1 cellular context compared by ENCODE assay signal in genomic region chr7:139340808-139341057, GRCh38.
TF ChIP-seq lines count a peak whose summit lies in the region.

No MANE protein-coding gene starts in this region.

TF ChIP-seq in HepG2, 621 proteins besides CTCF, POLR2A, EP300 and RAD21 (continued from another document and continues in another):
- TF ChIP-seq ZBTB10 (CRISPR knock-in tag; IDR thresholded peaks at IDR 0.05; ENCODE audit: borderline replicate concordance) (peak; percentile 6; the same call in 1 of the 2 replicates), ZNF747 (CRISPR knock-in tag; IDR thresholded peaks at IDR 0.05; ENCODE audit: borderline replicate concordance) (no peak), SMC3 (IDR thresholded peaks at IDR 0.05; ENCODE audit: low read length) (no peak), ZNF24 (IDR thresholded peaks at IDR 0.05) (no peak), CREB1 (IDR thresholded peaks at IDR 0.05) (no peak), CREB1 (CRISPR knock-in tag; IDR thresholded peaks at IDR 0.05) (no peak), ZNF598 (CRISPR knock-in tag; IDR thresholded peaks at IDR 0.05; ENCODE audit: borderline replicate concordance) (no peak), ZNF850 (CRISPR knock-in tag; conservative IDR thresholded peaks at IDR 0.05) (0 out of 2 replicates have a peak, but pooled peaks have one; percentile 8), ZNF780A (CRISPR knock-in tag; IDR thresholded peaks at IDR 0.05) (no peak), TSC22D2 (CRISPR knock-in tag; IDR thresholded peaks at IDR 0.05; ENCODE audit: borderline replicate concordance) (no peak), RFXAP (CRISPR knock-in tag; IDR thresholded peaks at IDR 0.05; ENCODE audit: borderline replicate concordance) (0 out of 2 replicates have a peak, but pooled peaks have one; percentile 8), ZNF883 (CRISPR knock-in tag; IDR thresholded peaks at IDR 0.05; ENCODE audit: not compliant biosample characterization) (no peak), CEBPB (IDR thresholded peaks at IDR 0.05; ENCODE audit: borderline replicate concordance, low read depth, low read length) (no peak), ZBTB49 (CRISPR knock-in tag; IDR thresholded peaks at IDR 0.05; ENCODE audit: borderline replicate concordance) (no peak), KDM4B (CRISPR knock-in tag; IDR thresholded peaks at IDR 0.05) (no peak), FOXM1 (CRISPR knock-in tag; IDR thresholded peaks at IDR 0.05) (no peak), NAIF1 (CRISPR knock-in tag; IDR thresholded peaks at IDR 0.05; ENCODE audit: borderline replicate concordance) (no peak), TCF12 (IDR thresholded peaks at IDR 0.05) (no peak), TCF12 (CRISPR knock-in tag; IDR thresholded peaks at IDR 0.05) (no peak), IRF9 (CRISPR knock-in tag; IDR thresholded peaks at IDR 0.05; ENCODE audit: borderline replicate concordance) (no peak), SOX13 (IDR thresholded peaks at IDR 0.05) (peak; percentile 6; the same call in 1 of the 2 replicates), SOX13 (CRISPR knock-in tag; conservative IDR thresholded peaks at IDR 0.05 in 1 of 2, IDR thresholded peaks at IDR 0.05 in 1 of 2) (no peak), ZNF577 (CRISPR knock-in tag; IDR thresholded peaks at IDR 0.05; ENCODE audit: borderline replicate concordance, low read depth) (no peak), NFIC (IDR thresholded peaks at IDR 0.05; ENCODE audit: low read length) (peak; percentile 75), MAFK (conservative IDR thresholded peaks at IDR 0.05 in 1 of 2, IDR thresholded peaks at IDR 0.05 in 1 of 2; ENCODE audit: low read length in 2 of 2) (peak in 1 of 2 experiments; percentile 5; a peak in 1 of 4 replicates), CCDC6 (CRISPR knock-in tag; IDR thresholded peaks at IDR 0.05) (no peak; the same call in 1 of the 2 replicates), HNF4G (IDR thresholded peaks at IDR 0.05; ENCODE audit: borderline replicate concordance, low read depth, low read length) (no peak), HNF4G (CRISPR knock-in tag; IDR thresholded peaks at IDR 0.05; ENCODE audit: borderline replicate concordance, low read depth) (no peak)
- TF ChIP-seq, protein P1, sequence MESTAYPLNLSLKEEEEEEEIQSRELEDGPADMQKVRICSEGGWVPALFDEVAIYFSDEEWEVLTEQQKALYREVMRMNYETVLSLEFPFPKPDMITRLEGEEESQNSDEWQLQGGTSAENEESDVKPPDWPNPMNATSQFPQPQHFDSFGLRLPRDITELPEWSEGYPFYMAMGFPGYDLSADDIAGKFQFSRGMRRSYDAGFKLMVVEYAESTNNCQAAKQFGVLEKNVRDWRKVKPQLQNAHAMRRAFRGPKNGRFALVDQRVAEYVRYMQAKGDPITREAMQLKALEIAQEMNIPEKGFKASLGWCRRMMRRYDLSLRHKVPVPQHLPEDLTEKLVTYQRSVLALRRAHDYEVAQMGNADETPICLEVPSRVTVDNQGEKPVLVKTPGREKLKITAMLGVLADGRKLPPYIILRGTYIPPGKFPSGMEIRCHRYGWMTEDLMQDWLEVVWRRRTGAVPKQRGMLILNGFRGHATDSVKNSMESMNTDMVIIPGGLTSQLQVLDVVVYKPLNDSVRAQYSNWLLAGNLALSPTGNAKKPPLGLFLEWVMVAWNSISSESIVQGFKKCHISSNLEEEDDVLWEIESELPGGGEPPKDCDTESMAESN (CRISPR knock-in tag; conservative IDR thresholded peaks at IDR 0.05): no peak
- TF ChIP-seq, protein P2, sequence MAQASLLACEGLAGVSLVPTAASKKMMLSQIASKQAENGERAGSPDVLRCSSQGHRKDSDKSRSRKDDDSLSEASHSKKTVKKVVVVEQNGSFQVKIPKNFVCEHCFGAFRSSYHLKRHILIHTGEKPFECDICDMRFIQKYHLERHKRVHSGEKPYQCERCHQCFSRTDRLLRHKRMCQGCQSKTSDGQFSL (CRISPR knock-in tag; IDR thresholded peaks at IDR 0.05): no peak
- TF ChIP-seq, protein P3, sequence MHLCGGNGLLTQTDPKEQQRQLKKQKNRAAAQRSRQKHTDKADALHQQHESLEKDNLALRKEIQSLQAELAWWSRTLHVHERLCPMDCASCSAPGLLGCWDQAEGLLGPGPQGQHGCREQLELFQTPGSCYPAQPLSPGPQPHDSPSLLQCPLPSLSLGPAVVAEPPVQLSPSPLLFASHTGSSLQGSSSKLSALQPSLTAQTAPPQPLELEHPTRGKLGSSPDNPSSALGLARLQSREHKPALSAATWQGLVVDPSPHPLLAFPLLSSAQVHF (CRISPR knock-in tag; IDR thresholded peaks at IDR 0.05): 0 out of 2 replicates have a peak, but pooled peaks have one; percentile 5
- TF ChIP-seq, protein P4, sequence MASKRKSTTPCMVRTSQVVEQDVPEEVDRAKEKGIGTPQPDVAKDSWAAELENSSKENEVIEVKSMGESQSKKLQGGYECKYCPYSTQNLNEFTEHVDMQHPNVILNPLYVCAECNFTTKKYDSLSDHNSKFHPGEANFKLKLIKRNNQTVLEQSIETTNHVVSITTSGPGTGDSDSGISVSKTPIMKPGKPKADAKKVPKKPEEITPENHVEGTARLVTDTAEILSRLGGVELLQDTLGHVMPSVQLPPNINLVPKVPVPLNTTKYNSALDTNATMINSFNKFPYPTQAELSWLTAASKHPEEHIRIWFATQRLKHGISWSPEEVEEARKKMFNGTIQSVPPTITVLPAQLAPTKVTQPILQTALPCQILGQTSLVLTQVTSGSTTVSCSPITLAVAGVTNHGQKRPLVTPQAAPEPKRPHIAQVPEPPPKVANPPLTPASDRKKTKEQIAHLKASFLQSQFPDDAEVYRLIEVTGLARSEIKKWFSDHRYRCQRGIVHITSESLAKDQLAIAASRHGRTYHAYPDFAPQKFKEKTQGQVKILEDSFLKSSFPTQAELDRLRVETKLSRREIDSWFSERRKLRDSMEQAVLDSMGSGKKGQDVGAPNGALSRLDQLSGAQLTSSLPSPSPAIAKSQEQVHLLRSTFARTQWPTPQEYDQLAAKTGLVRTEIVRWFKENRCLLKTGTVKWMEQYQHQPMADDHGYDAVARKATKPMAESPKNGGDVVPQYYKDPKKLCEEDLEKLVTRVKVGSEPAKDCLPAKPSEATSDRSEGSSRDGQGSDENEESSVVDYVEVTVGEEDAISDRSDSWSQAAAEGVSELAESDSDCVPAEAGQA (IDR thresholded peaks at IDR 0.05; ENCODE audit: low read depth): no peak
- TF ChIP-seq, protein P4 (CRISPR knock-in tag; IDR thresholded peaks at IDR 0.05; ENCODE audit: borderline replicate concordance): no peak
- TF ChIP-seq, protein P5, sequence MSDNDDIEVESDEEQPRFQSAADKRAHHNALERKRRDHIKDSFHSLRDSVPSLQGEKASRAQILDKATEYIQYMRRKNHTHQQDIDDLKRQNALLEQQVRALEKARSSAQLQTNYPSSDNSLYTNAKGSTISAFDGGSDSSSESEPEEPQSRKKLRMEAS (IDR thresholded peaks at IDR 0.05): no peak
- TF ChIP-seq, protein P6, sequence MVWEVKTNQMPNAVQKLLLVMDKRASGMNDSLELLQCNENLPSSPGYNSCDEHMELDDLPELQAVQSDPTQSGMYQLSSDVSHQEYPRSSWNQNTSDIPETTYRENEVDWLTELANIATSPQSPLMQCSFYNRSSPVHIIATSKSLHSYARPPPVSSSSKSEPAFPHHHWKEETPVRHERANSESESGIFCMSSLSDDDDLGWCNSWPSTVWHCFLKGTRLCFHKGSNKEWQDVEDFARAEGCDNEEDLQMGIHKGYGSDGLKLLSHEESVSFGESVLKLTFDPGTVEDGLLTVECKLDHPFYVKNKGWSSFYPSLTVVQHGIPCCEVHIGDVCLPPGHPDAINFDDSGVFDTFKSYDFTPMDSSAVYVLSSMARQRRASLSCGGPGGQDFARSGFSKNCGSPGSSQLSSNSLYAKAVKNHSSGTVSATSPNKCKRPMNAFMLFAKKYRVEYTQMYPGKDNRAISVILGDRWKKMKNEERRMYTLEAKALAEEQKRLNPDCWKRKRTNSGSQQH (CRISPR knock-in tag; IDR thresholded peaks at IDR 0.05; ENCODE audit: low read depth): 0 out of 2 replicates have a peak, but pooled peaks have one; percentile 69
- TF ChIP-seq, protein P7, sequence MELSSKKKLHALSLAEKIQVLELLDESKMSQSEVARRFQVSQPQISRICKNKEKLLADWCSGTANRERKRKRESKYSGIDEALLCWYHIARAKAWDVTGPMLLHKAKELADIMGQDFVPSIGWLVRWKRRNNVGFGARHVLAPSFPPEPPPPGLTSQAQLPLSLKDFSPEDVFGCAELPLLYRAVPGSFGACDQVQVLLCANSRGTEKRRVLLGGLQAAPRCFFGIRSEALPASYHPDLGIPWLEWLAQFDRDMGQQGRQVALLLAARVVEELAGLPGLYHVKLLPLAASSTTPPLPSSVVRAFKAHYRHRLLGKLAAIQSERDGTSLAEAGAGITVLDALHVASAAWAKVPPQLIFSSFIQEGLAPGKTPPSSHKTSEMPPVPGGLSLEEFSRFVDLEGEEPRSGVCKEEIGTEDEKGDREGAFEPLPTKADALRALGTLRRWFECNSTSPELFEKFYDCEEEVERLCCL (CRISPR knock-in tag; IDR thresholded peaks at IDR 0.05; ENCODE audit: borderline replicate concordance): no peak
